1 cellular context compared by ENCODE assay signal in genomic region chr5:138140268-138140667, GRCh38.
TF ChIP-seq lines count a peak whose summit lies in the region.

No MANE protein-coding gene starts in this region.

TF ChIP-seq in GM23338, 12 proteins besides CTCF, POLR2A, EP300 and RAD21 (continued from another document):
- no peak for TF ChIP-seq ZNF462 (CRISPR knock-in tag; IDR thresholded peaks at IDR 0.05)
- TF ChIP-seq REST (IDR thresholded peaks at IDR 0.05; ENCODE audit: unreplicated experiment), result no peak
- TF ChIP-seq POLR2AphosphoS5 (IDR thresholded peaks at IDR 0.05; ENCODE audit: low read depth), result no peak
- TF ChIP-seq ETS1 (IDR thresholded peaks at IDR 0.05), result no peak
- TF ChIP-seq STAT1 (IDR thresholded peaks at IDR 0.05; ENCODE audit: unreplicated experiment), result no peak
- TF ChIP-seq ZNF114 (CRISPR knock-in tag; IDR thresholded peaks at IDR 0.05), result no peak
- no peak for TF ChIP-seq JUNB (IDR thresholded peaks at IDR 0.05; ENCODE audit: unreplicated experiment)
- TF ChIP-seq NANOG (IDR thresholded peaks at IDR 0.05; ENCODE audit: borderline replicate concordance), result no peak
- TF ChIP-seq EZH2 (IDR thresholded peaks at IDR 0.05; ENCODE audit: low read depth, unreplicated experiment), result no peak
- no peak for TF ChIP-seq ZNF331 (CRISPR knock-in tag; IDR thresholded peaks at IDR 0.05; ENCODE audit: low read depth)
